Comparison of ENCODE assay signal across 17 cellular contexts in the genomic region with DNA sequence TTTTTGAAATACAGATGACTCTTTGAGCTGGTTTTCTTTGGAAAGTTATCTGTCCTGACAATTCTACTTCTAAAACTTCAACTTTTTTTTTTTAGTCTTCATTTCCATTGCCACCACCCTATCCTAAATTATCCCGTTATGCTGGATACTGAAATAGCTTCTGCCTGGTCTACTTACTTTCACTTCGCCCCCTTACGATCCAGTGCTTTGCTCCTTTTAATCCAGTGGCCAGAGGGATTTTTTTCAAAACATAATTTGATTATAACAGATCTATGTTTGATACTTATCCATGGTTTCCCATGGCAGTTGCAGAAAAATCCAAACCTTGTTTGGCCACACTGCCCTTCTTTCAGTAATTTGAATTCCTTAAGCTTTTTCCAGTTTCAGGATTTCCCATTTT. TPM values are rescaled to one million over a fixed set of nuclear protein-coding genes. Genes with fewer than 3 reads are reported as not detected.
A peak's percentile ranks its signal among the peaks of the same experiment; 100 is the strongest.
DNase-seq lines count a peak whose midpoint lies in the region; ATAC-seq and TF ChIP-seq lines count a peak whose summit lies in the region.
"Had no signal": no experiment of that assay in that cellular context is flagged by ENCODE, and none has a peak within 500 bp of the region (broad histone marks: within the 10 kb centered on the region; RNA-seq: fewer than 3 reads in every experiment).

No MANE protein-coding gene starts in this region.

- H3K36me3 Mint-ChIP-seq in osteocyte (ENCODE audit: unreplicated experiment) = peaks cover 12% of the 10 kb centered on the region
- no peaks in the 10 kb centered on the region for H3K36me3 Mint-ChIP-seq in Calu3 (ENCODE audit: insufficient read depth, unreplicated experiment)

- peaks cover 19 to 61% (median 42%) of the 10 kb centered on the region in 4 donors for H3K4me1 ChIP-seq in esophagus muscularis mucosa
- H3K4me1 ChIP-seq in lower lobe of right lung = peaks cover 27% of the 10 kb centered on the region
- H3K4me1 ChIP-seq: testis had no signal

- 38% methylated on average over 3 of the region's 3 CpGs for WGBS in esophagus muscularis mucosa

- H3K27me3 Mint-ChIP-seq in osteocyte (ENCODE audit: unreplicated experiment) (no peaks in the 10 kb centered on the region), Calu3 (ENCODE audit: unreplicated experiment) (no peaks in the 10 kb centered on the region)
- H3K27me3 Mint-ChIP-seq: B cell had no signal

- H3K36me3 ChIP-seq in esophagus muscularis mucosa (peaks cover 0 to 17% (median 7%) of the 10 kb centered on the region in 4 donors), lower lobe of right lung (peaks cover 7% of the 10 kb centered on the region)

- no peak for TF ChIP-seq CTCF in AG10803 (conservative IDR thresholded peaks at IDR 0.05; ENCODE audit: low read length)
- TF ChIP-seq CTCF in esophagus muscularis mucosa (IDR thresholded peaks at IDR 0.05) = no peak
- no peak for TF ChIP-seq CTCF in osteocyte (IDR thresholded peaks at IDR 0.05)
- TF ChIP-seq CTCF in Calu3 (IDR thresholded peaks at IDR 0.05; ENCODE audit: unreplicated experiment) = no peak
- no peak for TF ChIP-seq CTCF in lower lobe of right lung (IDR thresholded peaks at IDR 0.05)

- CTCF ChIA-PET in Calu3 (lab: Charles Lee) = interaction anchor here (0.6 to 1.3 kb wide), 3 partner anchors 14 to 21 kb away, joined by 3 to 4 read pairs (median 4); no protein-coding TSS in a partner anchor

- H3K9me3 Mint-ChIP-seq in osteocyte (ENCODE audit: unreplicated experiment) (no peaks in the 10 kb centered on the region), Calu3 (ENCODE audit: low read depth, unreplicated experiment) (no peaks in the 10 kb centered on the region)
- H3K9me3 Mint-ChIP-seq: activated naive CD4-positive, alpha-beta T cell treated with anti-CD3 and anti-CD28 coated beads, Interleukin-2, amount 50 U/mL, for 72 hours had no signal

- DNase-seq in AG10803 (ENCODE audit: low read depth) = no peak
- peak; percentile 37 for DNase-seq in OCI-M1 (lab: John Stamatoyannopoulos, UW)
- no peak for DNase-seq in esophagus muscularis mucosa (ENCODE audit: extremely low spot score)
- no peak for DNase-seq in osteocyte (ENCODE audit: extremely low spot score, unreplicated experiment)
- DNase-seq in Calu3 = no peak
- DNase-seq in lower lobe of right lung = no peak
- DNase-seq: DMS79 treated with DMSO at 0.1 percent for 48 hours; erythroblast; NCI-H2171; occipital lobe; SHP77 treated with DMSO at 0.1 percent for 48 hours; stimulated activated CD4-positive, alpha-beta T cell treated with anti-CD3 and anti-CD28 coated beads, Interleukin-12 subunit alpha, Interleukin-12 subunit beta, amount 100 ng/mL, for 4 hours; testis had no signal

- no peak for TF ChIP-seq POLR2A in esophagus muscularis mucosa (IDR thresholded peaks at IDR 0.05; ENCODE audit: low read depth)

- H3K9me3 ChIP-seq in esophagus muscularis mucosa = no peaks in the 10 kb centered on the region
- no peaks in the 10 kb centered on the region for H3K9me3 ChIP-seq in lower lobe of right lung
- H3K9me3 ChIP-seq: testis had no signal

- ATAC-seq in HG02642 (IDR thresholded peaks at IDR 0.05; ENCODE audit: poor library complexity, unreplicated experiment) = no peak
- ATAC-seq in activated CD4-positive, CD25-positive, alpha-beta regulatory T cell treated with anti-CD3 and anti-CD28 coated beads, Interleukin-2, amount 50 U/mL, for 24 hours = no peak
- no peak for ATAC-seq in lower lobe of right lung
- ATAC-seq: activated naive CD4-positive, alpha-beta T cell treated with anti-CD3 and anti-CD28 coated beads, Interleukin-2, amount 50 U/mL, for 72 hours had no signal

- peak overlapping the region; percentile 23 for H3K4me3 ChIP-seq in AG10803 (ENCODE audit: low read length)
- peak overlapping the region; percentile 2 to 34 (median 32) for H3K4me3 ChIP-seq in esophagus muscularis mucosa
- no peak overlapping the region for H3K4me3 ChIP-seq in lower lobe of right lung
- H3K4me3 ChIP-seq: testis had no signal

- no peak for TF ChIP-seq EP300 in esophagus muscularis mucosa (IDR thresholded peaks at IDR 0.05)

- H3K27ac Mint-ChIP-seq in osteocyte (ENCODE audit: unreplicated experiment) = peak overlapping the region; percentile 84
- no peak overlapping the region for H3K27ac Mint-ChIP-seq in Calu3 (ENCODE audit: unreplicated experiment)
- H3K27ac Mint-ChIP-seq: B cell had no signal

- H3K27ac ChIP-seq in esophagus muscularis mucosa (replicated peaks in 1 of 4) = peak overlapping the region; percentile 3 to 65 (median 48)
- H3K27ac ChIP-seq in lower lobe of right lung = no peak overlapping the region

- no peaks in the 10 kb centered on the region for H3K27me3 ChIP-seq in esophagus muscularis mucosa
- no peaks in the 10 kb centered on the region for H3K27me3 ChIP-seq in lower lobe of right lung (ENCODE audit: low read depth)
- H3K27me3 ChIP-seq: testis had no signal

- intact Hi-C loops in esophagus muscularis mucosa (cut with DNase I) (no loop called here), Calu3 (cut with micrococcal nuclease; ENCODE audit: unreplicated experiment) (no loop called here), lower lobe of right lung (cut with DNase I) (no loop called here)

- H3K4me1 Mint-ChIP-seq in osteocyte (ENCODE audit: unreplicated experiment) = peaks cover 39% of the 10 kb centered on the region
- peaks cover 5% of the 10 kb centered on the region for H3K4me1 Mint-ChIP-seq in Calu3 (ENCODE audit: low read depth, unreplicated experiment)

- H3K4me3 Mint-ChIP-seq in osteocyte (ENCODE audit: unreplicated experiment) = no peak overlapping the region
- no peak overlapping the region for H3K4me3 Mint-ChIP-seq in Calu3 (ENCODE audit: low read depth, unreplicated experiment)
- H3K4me3 Mint-ChIP-seq: B cell had no signal

- BruUV-seq in Calu3 (replicated peaks; lab: Mats Ljungman, UMichigan) = no TSS peak

RNA-seq across cellular contexts. Expression of a gene that starts 27.4 kb away (rescaled TPM):
- 10 to 100 TPM; 56.5 to 66.7 (median 61.8) TPM for total RNA-seq in esophagus muscularis mucosa
- 76.8 and 79.6 TPM in 2 replicates for total RNA-seq in osteocyte
- total RNA-seq in Calu3 (2022) = 120 and 123 TPM in 2 replicates
- 71.9 TPM for total RNA-seq in lower lobe of right lung
